11 cellular contexts compared by ENCODE assay signal in the genomic region with DNA sequence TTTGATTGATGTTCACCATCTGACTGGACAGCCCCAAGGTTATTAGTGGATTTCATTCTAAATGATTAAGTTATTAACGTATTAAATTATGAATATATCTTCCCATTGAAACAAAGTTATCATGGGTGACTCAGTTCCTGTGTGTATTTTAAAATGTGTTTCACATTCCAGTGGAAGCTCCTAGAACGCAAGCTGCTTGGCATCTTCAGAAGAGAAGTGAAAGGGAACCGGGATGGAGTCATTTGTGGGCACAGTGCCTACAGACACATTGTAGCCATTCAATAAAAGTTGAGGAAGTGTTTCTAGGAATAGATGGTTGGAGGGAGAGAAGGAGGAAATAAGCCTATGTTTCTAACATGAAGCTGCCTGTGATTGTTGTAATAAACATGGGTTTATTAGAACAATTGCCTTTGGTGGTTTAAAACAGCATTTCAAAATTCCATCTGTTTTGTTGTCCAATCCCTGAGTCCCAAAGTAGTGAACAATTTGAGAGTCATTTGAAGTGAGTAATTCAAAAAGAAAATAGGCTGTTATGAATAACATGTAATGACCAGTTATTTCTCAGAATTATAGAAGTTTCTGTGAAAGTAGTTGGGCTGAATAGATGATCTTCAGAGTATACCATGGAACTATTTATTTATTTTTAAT.
DNase-seq lines count a peak whose midpoint lies in the region; ATAC-seq and TF ChIP-seq lines count a peak whose summit lies in the region.
"Had no signal": no experiment of that assay in that cellular context is flagged by ENCODE, and none has a peak within 500 bp of the region (broad histone marks: within the 10 kb centered on the region; RNA-seq: fewer than 3 reads in every experiment).

No MANE protein-coding gene starts in this region.

- no peaks in the 10 kb centered on the region for H3K27me3 ChIP-seq in SK-N-SH (ENCODE audit: insufficient read depth)
- H3K27me3 ChIP-seq in psoas muscle (ENCODE audit: insufficient read depth in 3 of 3, low read length in 2 of 3) = no peaks in the 10 kb centered on the region

- POLR2A ChIA-PET in SK-N-SH (lab: Yijun Ruan, JAX) = no interaction called here

- H3K36me3 ChIP-seq in SK-N-SH (replicated peaks in 1 of 2; ENCODE audit: control insufficient read depth in 1 of 2, insufficient read depth in 2 of 2, low read length in 1 of 2) (peaks cover 0 to 4% of the 10 kb centered on the region in 2 experiments), psoas muscle (ENCODE audit: insufficient read depth in 1 of 2, low read depth in 1 of 2) (no peaks in the 10 kb centered on the region)

- no peaks in the 10 kb centered on the region for H3K79me2 ChIP-seq in SK-N-SH (ENCODE audit: insufficient read depth)

- peak; percentile 7 to 74; a peak in 2 of 4 replicates for TF ChIP-seq EP300 in SK-N-SH (IDR thresholded peaks at IDR 0.05; ENCODE audit: borderline replicate concordance in 1 of 2, low read depth in 1 of 2, low read length in 1 of 2)

- CTCF ChIA-PET in SK-N-SH (lab: Yijun Ruan, JAX) = no interaction called here

- TF ChIP-seq CTCF in SK-N-SH (IDR thresholded peaks at IDR 0.05) = no peak
- no peak for TF ChIP-seq CTCF in psoas muscle (IDR thresholded peaks at IDR 0.05)

- ATAC-seq in psoas muscle = peak in 2 of 4 donors; percentile 39 to 48
- no peak for ATAC-seq in GM19463 (IDR thresholded peaks at IDR 0.05; ENCODE audit: unreplicated experiment)

- H3K4me1 ChIP-seq in SK-N-SH (ENCODE audit: control insufficient read depth in 1 of 2, insufficient read depth in 2 of 2, low read depth in 1 of 2, low read length in 1 of 2) (peaks cover 5 to 13% of the 10 kb centered on the region in 2 experiments; a peak in 3 of 4 replicates), psoas muscle (no peaks in the 10 kb centered on the region)

- no peak overlapping the region; the same call in 1 of the 2 replicates for H3K9ac ChIP-seq in SK-N-SH

- peak overlapping the region in 1 of 2 experiments; percentile 69; a peak in 2 of 4 replicates for H3K27ac ChIP-seq in SK-N-SH (ENCODE audit: low read depth in 2 of 2, low read length in 1 of 2)
- no peak overlapping the region for H3K27ac ChIP-seq in psoas muscle

- no peak for TF ChIP-seq RAD21 in SK-N-SH (IDR thresholded peaks at IDR 0.05; ENCODE audit: low read length)

- H3K9me3 ChIP-seq in SK-N-SH (no peaks in the 10 kb centered on the region), psoas muscle (no peaks in the 10 kb centered on the region)

- intact Hi-C loops in psoas muscle (cut with DNase I) = no loop called here

- H3K4me3 ChIP-seq in SK-N-SH (ENCODE audit: low read depth in 2 of 2, low read length in 1 of 2) = 0 out of 4 replicates have a peak overlapping the region, but pooled peaks of 1 of the 2 experiments have one; percentile 7
- H3K4me3 ChIP-seq in psoas muscle = no peak overlapping the region

- peak overlapping the region; percentile 1; the same call in 1 of the 2 replicates for H2AFZ ChIP-seq in SK-N-SH (ENCODE audit: low read depth)

- peaks cover 17% of the 10 kb centered on the region for H3F3A ChIP-seq in SK-N-SH (replicated peaks; ENCODE audit: insufficient read depth)

- 13% methylated on average over 3 of the region's 3 CpGs for WGBS in SK-N-SH (ENCODE audit: low lambda C conversion rate)
- 7 to 20% (median 8%) methylated on average over 3 of the region's 3 CpGs for WGBS in psoas muscle, 3 donors

- no peaks in the 10 kb centered on the region for H3K9me2 ChIP-seq in SK-N-SH

- H3K4me2 ChIP-seq in SK-N-SH = peak overlapping the region; percentile 43

- H4K20me1 ChIP-seq in SK-N-SH (ENCODE audit: insufficient read depth) = no peaks in the 10 kb centered on the region

- DNase-seq in ELR (ENCODE audit: low read depth) (peak; percentile 96), SK-N-SH (no peak), foreskin melanocyte (peak; percentile 85), psoas muscle (peak; percentile 41 to 50), T-helper 2 cell (no peak), NCI-H510A treated with DMSO at 0.1 percent for 48 hours (lab: John Stamatoyannopoulos, UW) (no peak), HUDEP-2 (lab: John Stamatoyannopoulos, UW; ENCODE audit: unreplicated experiment in 76 of 76) (no peak)
- DNase-seq: activated CD4-positive, alpha-beta T cell treated with anti-CD3 and anti-CD28 coated beads, Interleukin-2, amount 10 ng/mL, durations not matched to agents 7 days and 5 days; effector CD4-positive, alpha-beta T cell; NCI-H2171 treated with DMSO at 0.1 percent for 48 hours had no signal

TF ChIP-seq in SK-N-SH, 30 proteins besides CTCF, POLR2A, EP300 and RAD21 (continues in another document):
- peak; percentile 87 for TF ChIP-seq TEAD4 (IDR thresholded peaks at IDR 0.05; ENCODE audit: borderline replicate concordance, insufficient read depth)
- no peak for TF ChIP-seq FOXJ3 (CRISPR knock-in tag; IDR thresholded peaks at IDR 0.05)
- peak; percentile 93 for TF ChIP-seq TCF12 (IDR thresholded peaks at IDR 0.05)
- TF ChIP-seq ELF1 (IDR thresholded peaks at IDR 0.05) = peak; percentile 48; the same call in 1 of the 2 replicates
- TF ChIP-seq USF2 (IDR thresholded peaks at IDR 0.05; ENCODE audit: borderline replicate concordance, low read depth, low read length) = no peak
- TF ChIP-seq RCOR1 (IDR thresholded peaks at IDR 0.05; ENCODE audit: low read length) = no peak
- TF ChIP-seq FOSL2 (IDR thresholded peaks at IDR 0.05; ENCODE audit: borderline replicate concordance, low read depth) = peak; percentile 79; the same call in 1 of the 2 replicates
- TF ChIP-seq IRF3 (IDR thresholded peaks at IDR 0.05; ENCODE audit: low read depth, low read length) = no peak
- TF ChIP-seq POLR2AphosphoS5 (IDR thresholded peaks at IDR 0.05; ENCODE audit: low read depth, low read length) = peak; percentile 44; the same call in 1 of the 2 replicates
- peak; percentile 58; the same call in 1 of the 2 replicates for TF ChIP-seq ZBTB33 (IDR thresholded peaks at IDR 0.05; ENCODE audit: borderline replicate concordance, low read depth)
- TF ChIP-seq NRF1 (IDR thresholded peaks at IDR 0.05; ENCODE audit: low read depth, low read length) = no peak
- TF ChIP-seq CHD2 (IDR thresholded peaks at IDR 0.05; ENCODE audit: low read length, partially characterized antibody) = no peak
- TF ChIP-seq MXI1 (IDR thresholded peaks at IDR 0.05; ENCODE audit: low read depth, low read length) = no peak
- TF ChIP-seq, protein P1, sequence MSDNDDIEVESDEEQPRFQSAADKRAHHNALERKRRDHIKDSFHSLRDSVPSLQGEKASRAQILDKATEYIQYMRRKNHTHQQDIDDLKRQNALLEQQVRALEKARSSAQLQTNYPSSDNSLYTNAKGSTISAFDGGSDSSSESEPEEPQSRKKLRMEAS (IDR thresholded peaks at IDR 0.05; ENCODE audit: low read depth) = peak; percentile 75

Comparison
In these comparisons a context has a peak if more than half of its experiments do, and no peak if none do; other contexts are left out.
1. DNase-seq: peak in ELR (single experiment), foreskin melanocyte (single experiment) and psoas muscle (2 of 2); none in SK-N-SH (single experiment), T-helper 2 cell (0 of 5), NCI-H510A treated with DMSO at 0.1 percent for 48 hours (single experiment) and HUDEP-2 (0 of 76).